13 cellular contexts compared by ENCODE assay signal in the genomic region with DNA sequence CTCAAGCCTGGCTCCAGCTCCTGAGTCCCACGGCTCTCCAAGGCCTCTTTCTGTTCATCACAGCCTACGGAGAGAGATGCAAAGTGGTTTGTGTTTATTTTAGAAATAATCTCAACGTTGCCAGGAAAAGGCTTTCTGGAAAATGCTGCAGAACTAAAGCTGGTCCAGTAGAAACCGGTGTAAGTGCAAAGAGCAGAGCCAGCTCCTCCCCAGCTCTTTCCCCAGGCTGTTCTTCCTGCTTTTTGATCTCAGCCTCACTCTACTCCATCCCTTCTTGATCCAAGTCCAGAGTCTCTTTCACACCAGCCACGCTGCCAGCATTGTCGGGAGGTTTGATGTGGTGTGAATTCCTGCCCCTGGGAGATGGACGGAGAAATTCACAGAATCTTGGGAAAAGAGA.
DNase-seq lines count a peak whose midpoint lies in the region; ATAC-seq and TF ChIP-seq lines count a peak whose summit lies in the region.
"Had no signal": no experiment of that assay in that cellular context is flagged by ENCODE, and none has a peak within 500 bp of the region (broad histone marks: within the 10 kb centered on the region; RNA-seq: fewer than 3 reads in every experiment).

No MANE protein-coding gene starts in this region.

- H3K27ac ChIP-seq in esophagus muscularis mucosa (replicated peaks in 1 of 4) (peak overlapping the region; percentile 16 to 44 (median 34)), stomach (peak overlapping the region in 4 of 5 donors; percentile 21 to 64 (median 58))

- H3K4me1 ChIP-seq in esophagus muscularis mucosa (peaks cover 29 to 44% (median 39%) of the 10 kb centered on the region in 4 donors), stomach (peaks cover 25 to 30% (median 29%) of the 10 kb centered on the region in 4 donors)

- H3K4me1 Mint-ChIP-seq in HFFc6 (ENCODE audit: low read depth) = peaks cover 62% of the 10 kb centered on the region

- H3K27me3 Mint-ChIP-seq in HFFc6 (ENCODE audit: insufficient read depth) = no peaks in the 10 kb centered on the region

- peak overlapping the region; percentile 63 for H3K27ac Mint-ChIP-seq in HFFc6

- no peak for ATAC-seq in HG02884 (IDR thresholded peaks at IDR 0.05; ENCODE audit: unreplicated experiment)

- TF ChIP-seq POLR2A in esophagus muscularis mucosa (IDR thresholded peaks at IDR 0.05; ENCODE audit: low read depth) (no peak), stomach (IDR thresholded peaks at IDR 0.05) (no peak)

- H3K36me3 ChIP-seq in esophagus muscularis mucosa (no peaks in the 10 kb centered on the region), stomach (no peaks in the 10 kb centered on the region)

- intact Hi-C loops in esophagus muscularis mucosa (cut with DNase I) = no loop called here
- intact Hi-C loops in stomach (cut with DNase I; ENCODE audit: low total_unique reads) = no loop called here

- no peak for TF ChIP-seq CTCF in HFFc6 (IDR thresholded peaks at IDR 0.05)
- no peak for TF ChIP-seq CTCF in esophagus muscularis mucosa (IDR thresholded peaks at IDR 0.05)
- no peak for TF ChIP-seq CTCF in stomach (IDR thresholded peaks at IDR 0.05)

- H3K4me3 ChIP-seq in esophagus muscularis mucosa (no peak overlapping the region), stomach (no peak overlapping the region)

- H3K9me3 ChIP-seq in esophagus muscularis mucosa (no peaks in the 10 kb centered on the region), stomach (no peaks in the 10 kb centered on the region)

- H3K27me3 ChIP-seq in esophagus muscularis mucosa (no peaks in the 10 kb centered on the region), stomach (no peaks in the 10 kb centered on the region)

- WGBS in esophagus muscularis mucosa = 24% methylated on average over 7 of the region's 7 CpGs
- WGBS in stomach, 5 donors = 13 to 26% (median 17%) methylated on average over 7 of the region's 7 CpGs

- H3K9me3 Mint-ChIP-seq in HFFc6 = no peaks in the 10 kb centered on the region
- H3K9me3 Mint-ChIP-seq: neural crest cell had no signal

- DNase-seq in HFFc6 = no peak
- DNase-seq in esophagus muscularis mucosa (ENCODE audit: extremely low spot score) = no peak
- DNase-seq in middle frontal gyrus (ENCODE audit: extremely low spot score, low spot score) = peak; percentile 37
- peak; percentile 35 for DNase-seq in stomach
- DNase-seq in SW480 (ENCODE audit: low spot score) = no peak
- DNase-seq in activated CD4-positive, alpha-beta T cell treated with anti-CD3 and anti-CD28 coated beads for 48 hours = no peak
- DNase-seq in NCI-H146 (lab: John Stamatoyannopoulos, UW) = no peak
- DNase-seq: activated CD4-positive, alpha-beta T cell treated with anti-CD3 and anti-CD28 coated beads, Interleukin-2, amount 50 U/mL, for 4 hours; effector CD8-positive, alpha-beta T cell; NCI-H2081; substantia nigra had no signal

- TF ChIP-seq EP300 in esophagus muscularis mucosa (IDR thresholded peaks at IDR 0.05) = no peak
- no peak for TF ChIP-seq EP300 in stomach (IDR thresholded peaks at IDR 0.05)

- no peaks in the 10 kb centered on the region for H3K36me3 Mint-ChIP-seq in HFFc6 (ENCODE audit: low read depth)

- no peak overlapping the region for H3K4me3 Mint-ChIP-seq in HFFc6
- H3K4me3 Mint-ChIP-seq: neural crest cell had no signal

Comparison
In these comparisons a context has a peak if more than half of its experiments do, and no peak if none do; other contexts are left out.
1. DNase-seq: peak in middle frontal gyrus (single experiment) and stomach (single experiment); none in HFFc6 (single experiment), esophagus muscularis mucosa (single experiment), SW480 (single experiment), activated CD4-positive, alpha-beta T cell treated with anti-CD3 and anti-CD28 coated beads for 48 hours (single experiment) and NCI-H146 (single experiment).